In the genomic region with DNA sequence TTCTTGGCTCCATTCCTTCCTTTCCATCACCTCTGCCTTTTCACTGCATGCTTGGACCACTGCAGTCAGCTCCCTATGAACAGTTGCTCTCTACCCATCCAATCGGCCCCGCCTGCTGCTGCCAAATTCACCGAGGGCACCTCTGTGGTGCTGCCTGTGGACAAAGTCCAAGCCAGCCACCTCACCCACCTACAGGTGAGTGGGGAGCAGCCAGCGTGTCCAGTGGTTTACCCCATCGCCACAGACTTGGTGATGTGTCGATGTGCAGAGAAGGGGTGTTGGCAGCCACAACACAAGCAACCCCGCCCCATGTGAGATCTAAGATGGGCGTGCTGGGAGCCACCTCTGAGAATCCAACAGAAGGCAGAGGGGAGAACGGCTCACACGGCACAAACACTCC, we compare ENCODE assay signal across 22 cellular contexts. TPM values are rescaled to one million over a fixed set of nuclear protein-coding genes. Genes with fewer than 3 reads are reported as not detected.
DNase-seq lines count a peak whose midpoint lies in the region; ATAC-seq and TF ChIP-seq lines count a peak whose summit lies in the region.
"Had no signal": no experiment of that assay in that cellular context is flagged by ENCODE, and none has a peak within 500 bp of the region (broad histone marks: within the 10 kb centered on the region; RNA-seq: fewer than 3 reads in every experiment).

No MANE protein-coding gene starts in this region.

- WGBS in aorta, 2 donors = 90 to 93% methylated on average over 10 of the region's 10 CpGs

- peak; percentile 31 for DNase-seq in natural killer cell treated with Interleukin-12 subunit alpha and Interleukin-12 subunit beta and Interleukin-15 and Interleukin-18, amount 100 ng/mL, for 72 hours (ENCODE audit: low spot score)
- DNase-seq in natural killer cell (no peak), dorsolateral prefrontal cortex (peak in 1 of 10 donors; percentile 42), aorta (peak in 1 of 2 donors; percentile 42), AG08395 (ENCODE audit: low spot score) (no peak)
- DNase-seq: CD4-positive, alpha-beta memory T cell; DMS153; DMS79; GDM1 had no signal

- no peak overlapping the region for H3K4me3 Mint-ChIP-seq in natural killer cell treated with Interleukin-12 subunit alpha and Interleukin-12 subunit beta and Interleukin-15 and Interleukin-18, amount 100 ng/mL, for 72 hours
- no peak overlapping the region for H3K4me3 Mint-ChIP-seq in natural killer cell
- H3K4me3 Mint-ChIP-seq in stimulated activated memory B cell treated with anti-CD40 and anti-IgM and Interleukin-4, amounts not matched to agents 10 μg/mL and 1 μg/mL and 100 μg/mL, for 72 hours = no peak overlapping the region
- H3K4me3 Mint-ChIP-seq: CD14-positive monocyte; CD4-positive, alpha-beta memory T cell had no signal

- no peaks in the 10 kb centered on the region for H3K4me1 ChIP-seq in aorta (ENCODE audit: control insufficient read depth in 1 of 2, insufficient read depth in 2 of 2, low read length in 2 of 2)
- H3K4me1 ChIP-seq: A549, BLaER1 had no signal

- H3K27me3 Mint-ChIP-seq in natural killer cell treated with Interleukin-12 subunit alpha and Interleukin-12 subunit beta and Interleukin-15 and Interleukin-18, amount 100 ng/mL, for 72 hours = peaks cover 14 to 15% of the 10 kb centered on the region in 2 donors
- H3K27me3 Mint-ChIP-seq in natural killer cell (ENCODE audit: low read depth in 2 of 2) = peaks cover 18 to 21% of the 10 kb centered on the region in 2 donors
- peaks cover 51% of the 10 kb centered on the region for H3K27me3 Mint-ChIP-seq in stimulated activated memory B cell treated with anti-CD40 and anti-IgM and Interleukin-4, amounts not matched to agents 10 μg/mL and 1 μg/mL and 100 μg/mL, for 72 hours

- peak overlapping the region in 48 of 59 donors; percentile 5 to 99 (median 56) for H3K27ac ChIP-seq in dorsolateral prefrontal cortex
- H3K27ac ChIP-seq in aorta (ENCODE audit: low read depth in 1 of 2, low read length in 2 of 2) = no peak overlapping the region
- H3K27ac ChIP-seq: 22Rv1, A549, BLaER1, GM23248 had no signal

- H3K4me1 Mint-ChIP-seq in natural killer cell treated with Interleukin-12 subunit alpha and Interleukin-12 subunit beta and Interleukin-15 and Interleukin-18, amount 100 ng/mL, for 72 hours (ENCODE audit: low read depth in 2 of 2) = no peaks in the 10 kb centered on the region
- no peaks in the 10 kb centered on the region for H3K4me1 Mint-ChIP-seq in natural killer cell
- no peaks in the 10 kb centered on the region for H3K4me1 Mint-ChIP-seq in stimulated activated memory B cell treated with anti-CD40 and anti-IgM and Interleukin-4, amounts not matched to agents 10 μg/mL and 1 μg/mL and 100 μg/mL, for 72 hours
- H3K4me1 Mint-ChIP-seq: CD14-positive monocyte, IgD-negative memory B cell had no signal

- no peak overlapping the region for H3K27ac Mint-ChIP-seq in natural killer cell treated with Interleukin-12 subunit alpha and Interleukin-12 subunit beta and Interleukin-15 and Interleukin-18, amount 100 ng/mL, for 72 hours
- H3K27ac Mint-ChIP-seq in natural killer cell = no peak overlapping the region
- H3K27ac Mint-ChIP-seq in stimulated activated memory B cell treated with anti-CD40 and anti-IgM and Interleukin-4, amounts not matched to agents 10 μg/mL and 1 μg/mL and 100 μg/mL, for 72 hours = no peak overlapping the region
- H3K27ac Mint-ChIP-seq: CD14-positive monocyte; CD4-positive, alpha-beta memory T cell; IgD-negative memory B cell had no signal

- H3K36me3 Mint-ChIP-seq in natural killer cell treated with Interleukin-12 subunit alpha and Interleukin-12 subunit beta and Interleukin-15 and Interleukin-18, amount 100 ng/mL, for 72 hours = no peaks in the 10 kb centered on the region
- no peaks in the 10 kb centered on the region for H3K36me3 Mint-ChIP-seq in natural killer cell
- no peaks in the 10 kb centered on the region for H3K36me3 Mint-ChIP-seq in stimulated activated memory B cell treated with anti-CD40 and anti-IgM and Interleukin-4, amounts not matched to agents 10 μg/mL and 1 μg/mL and 100 μg/mL, for 72 hours
- H3K36me3 Mint-ChIP-seq: CD14-positive monocyte; CD4-positive, alpha-beta memory T cell; IgD-negative memory B cell had no signal

- no peaks in the 10 kb centered on the region for H3K36me3 ChIP-seq in aorta (ENCODE audit: control insufficient read depth in 1 of 2, insufficient read depth in 2 of 2, low read length in 1 of 2)
- H3K36me3 ChIP-seq: BLaER1, HAP-1 had no signal

- H3K9me3 Mint-ChIP-seq in natural killer cell treated with Interleukin-12 subunit alpha and Interleukin-12 subunit beta and Interleukin-15 and Interleukin-18, amount 100 ng/mL, for 72 hours = no peaks in the 10 kb centered on the region
- H3K9me3 Mint-ChIP-seq in natural killer cell = no peaks in the 10 kb centered on the region
- no peaks in the 10 kb centered on the region for H3K9me3 Mint-ChIP-seq in stimulated activated memory B cell treated with anti-CD40 and anti-IgM and Interleukin-4, amounts not matched to agents 10 μg/mL and 1 μg/mL and 100 μg/mL, for 72 hours
- H3K9me3 Mint-ChIP-seq: CD4-positive, alpha-beta memory T cell; IgD-negative memory B cell had no signal

- H3K4me3 ChIP-seq in dorsolateral prefrontal cortex (no peak overlapping the region), aorta (ENCODE audit: low read length in 2 of 2) (no peak overlapping the region)
- H3K4me3 ChIP-seq: A549, BLaER1, GM23248, HAP-1 had no signal

- ATAC-seq in natural killer cell treated with Interleukin-12 subunit alpha and Interleukin-12 subunit beta and Interleukin-15 and Interleukin-18, amount 100 ng/mL, for 72 hours = no peak
- no peak for ATAC-seq in natural killer cell
- peak; percentile 20 for ATAC-seq in stimulated activated memory B cell treated with anti-CD40 and anti-IgM and Interleukin-4, amounts not matched to agents 10 μg/mL and 1 μg/mL and 100 μg/mL, for 72 hours
- peak; percentile 26 for ATAC-seq in aorta (ENCODE audit: low FRiP score)
- ATAC-seq in GM19467 (IDR thresholded peaks at IDR 0.05; ENCODE audit: unreplicated experiment) = no peak
- ATAC-seq in GM18907 (IDR thresholded peaks at IDR 0.05; ENCODE audit: unreplicated experiment) = no peak
- ATAC-seq: HepG2 had no signal

- H3K9me3 ChIP-seq in aorta (ENCODE audit: control insufficient read depth, low read length) = no peaks in the 10 kb centered on the region
- H3K9me3 ChIP-seq: A549, BLaER1, HAP-1 had no signal

- TF ChIP-seq CTCF in natural killer cell (IDR thresholded peaks at IDR 0.05) (no peak), dorsolateral prefrontal cortex (IDR thresholded peaks at IDR 0.05 in 54 of 56, conservative IDR thresholded peaks at IDR 0.05 in 2 of 56; ENCODE audit: low read depth in 1 of 56, partially characterized antibody in 56 of 56) (no peak)

- no peaks in the 10 kb centered on the region for H3K27me3 ChIP-seq in dorsolateral prefrontal cortex
- H3K27me3 ChIP-seq in aorta (ENCODE audit: control insufficient read depth in 1 of 2, insufficient read depth in 2 of 2, low read length in 1 of 2) = no peaks in the 10 kb centered on the region

- intact Hi-C loops in natural killer cell (cut with micrococcal nuclease) (no loop called here), dorsolateral prefrontal cortex (cut with DNase I) (no loop called here), aorta (cut with DNase I) (no loop called here)

RNA-seq across cellular contexts. Expression of a gene that starts 43.7 kb away (rescaled TPM):
- not detected for total RNA-seq in natural killer cell treated with Interleukin-12 subunit alpha and Interleukin-12 subunit beta and Interleukin-15 and Interleukin-18, amount 100 ng/mL, for 72 hours
- total RNA-seq in natural killer cell (not detected), dorsolateral prefrontal cortex (10 to 100 TPM in 84 of 120 experiments, 1 to 10 TPM in 36; 1.8 to 35.0 (median 12.2) TPM), aorta (not detected)
- not detected for polyA plus RNA-seq in aorta
- total RNA-seq: CD4-positive, alpha-beta memory T cell; Daoy; GM23248; H4; HepG2 had no signal
- polyA plus RNA-seq: A549; CD14-positive monocyte; CD4-positive, alpha-beta memory T cell; GM23248; HepG2; IgD-negative memory B cell had no signal

Comparison
In these comparisons a context has a peak if more than half of its experiments do, and no peak if none do; other contexts are left out.
1. ATAC-seq: peak in stimulated activated memory B cell treated with anti-CD40 and anti-IgM and Interleukin-4, amounts not matched to agents 10 μg/mL and 1 μg/mL and 100 μg/mL, for 72 hours (single experiment) and aorta (single experiment); none in natural killer cell treated with Interleukin-12 subunit alpha and Interleukin-12 subunit beta and Interleukin-15 and Interleukin-18, amount 100 ng/mL, for 72 hours (0 of 2), natural killer cell (0 of 3), GM19467 (single experiment) and GM18907 (single experiment).
2. H3K27ac ChIP-seq: peak in dorsolateral prefrontal cortex (48 of 59); none in aorta (0 of 2).